8 cellular contexts compared by ENCODE assay signal in the genomic region with DNA sequence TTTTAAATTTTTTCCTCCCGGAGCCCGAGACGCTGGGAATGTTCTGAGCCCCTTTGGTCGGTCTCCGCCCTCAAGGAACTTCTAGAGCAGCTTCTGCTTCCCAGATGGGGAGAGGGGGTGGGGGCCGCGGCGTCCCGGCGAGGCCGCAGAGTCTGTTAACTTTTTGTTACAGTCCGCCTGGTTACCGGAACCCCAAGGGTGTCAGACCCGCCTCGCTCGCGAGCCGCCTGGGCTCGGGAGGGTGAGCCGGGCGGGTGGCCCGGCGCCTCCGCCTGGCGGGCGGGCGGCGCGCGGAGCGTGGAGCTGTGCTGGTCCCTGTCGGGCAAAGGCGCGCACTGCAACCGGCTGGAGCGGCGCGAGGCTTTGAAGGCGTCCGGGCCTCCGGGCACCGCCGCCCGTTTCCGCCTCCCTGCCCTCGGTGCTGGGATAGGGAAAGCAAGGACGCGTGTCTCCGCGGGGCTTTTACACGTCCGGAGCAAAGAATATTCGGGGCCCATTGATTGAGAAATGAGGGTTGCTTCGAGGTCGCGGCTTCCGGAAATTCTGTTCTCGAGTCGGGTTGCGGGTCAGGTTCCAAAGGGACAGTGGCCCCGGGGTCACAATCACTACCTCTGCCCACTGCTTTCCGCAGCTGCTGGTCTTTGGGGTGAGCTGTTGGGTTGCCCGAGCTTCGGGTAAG. TPM values are rescaled to one million over a fixed set of nuclear protein-coding genes. Genes with fewer than 3 reads are reported as not detected.
DNase-seq lines count a peak whose midpoint lies in the region; ATAC-seq and TF ChIP-seq lines count a peak whose summit lies in the region.

No MANE protein-coding gene starts in this region.

- ATAC-seq in GM19025 (IDR thresholded peaks at IDR 0.05; ENCODE audit: low read depth, unreplicated experiment): peak; percentile 59
- ATAC-seq in HG03442 (IDR thresholded peaks at IDR 0.05; ENCODE audit: unreplicated experiment): peak; percentile 33

- TF ChIP-seq CTCF in glutamatergic neuron (IDR thresholded peaks at IDR 0.05; ENCODE audit: partially characterized antibody, unreplicated experiment) (peak; percentile 88), osteocyte (IDR thresholded peaks at IDR 0.05) (peak; percentile 96)

- H3K27ac Mint-ChIP-seq in glutamatergic neuron (ENCODE audit: unreplicated experiment): no peak overlapping the region
- H3K27ac Mint-ChIP-seq in osteocyte (ENCODE audit: unreplicated experiment): peak overlapping the region; percentile 92

- peaks cover 18% of the 10 kb centered on the region for H3K9me3 Mint-ChIP-seq in glutamatergic neuron (ENCODE audit: unreplicated experiment)
- H3K9me3 Mint-ChIP-seq in osteocyte (ENCODE audit: unreplicated experiment): no peaks in the 10 kb centered on the region

- under 1% methylated on average over 64 of the region's 64 CpGs for WGBS in thymus

- H3K4me1 ChIP-seq in SJSA1 (replicated peaks): peaks cover 31% of the 10 kb centered on the region
- peaks cover 31% of the 10 kb centered on the region for H3K4me1 ChIP-seq in thymus (ENCODE audit: control insufficient read depth, insufficient read depth, low read length)

- DNase-seq in AG20443 (ENCODE audit: low spot score): peak; percentile 89
- DNase-seq in SJSA1 (ENCODE audit: low read depth in 1 of 2, low spot score in 2 of 2): peak; percentile 82 to 83
- DNase-seq in activated naive CD4-positive, alpha-beta T cell treated with anti-CD3 and anti-CD28 coated beads, Interleukin-2, amount 50 U/mL, for 16 hours: peak; percentile 86
- peak; percentile 93 for DNase-seq in glutamatergic neuron
- peak; percentile 95 for DNase-seq in osteocyte (ENCODE audit: extremely low spot score, unreplicated experiment)

- H3K27me3 Mint-ChIP-seq in glutamatergic neuron (ENCODE audit: unreplicated experiment): peaks cover 27% of the 10 kb centered on the region
- H3K27me3 Mint-ChIP-seq in osteocyte (ENCODE audit: unreplicated experiment): no peaks in the 10 kb centered on the region

- peaks cover 19% of the 10 kb centered on the region for H3K4me1 Mint-ChIP-seq in glutamatergic neuron (ENCODE audit: low read depth, unreplicated experiment)
- peaks cover 59% of the 10 kb centered on the region for H3K4me1 Mint-ChIP-seq in osteocyte (ENCODE audit: unreplicated experiment)

- peak overlapping the region; percentile 80 for H3K27ac ChIP-seq in SJSA1
- no peak overlapping the region for H3K27ac ChIP-seq in thymus (ENCODE audit: low read depth)

- H3K36me3 Mint-ChIP-seq in glutamatergic neuron (ENCODE audit: unreplicated experiment) (no peaks in the 10 kb centered on the region), osteocyte (ENCODE audit: unreplicated experiment) (peaks cover 7% of the 10 kb centered on the region)

- H3K27me3 ChIP-seq in SJSA1 (replicated peaks) (no peaks in the 10 kb centered on the region), thymus (ENCODE audit: control insufficient read depth, insufficient read depth) (peaks cover 39% of the 10 kb centered on the region)

- H3K9me3 ChIP-seq in SJSA1 (replicated peaks) (no peaks in the 10 kb centered on the region), thymus (ENCODE audit: control insufficient read depth) (no peaks in the 10 kb centered on the region)

- peak overlapping the region; percentile 91 for H3K4me3 Mint-ChIP-seq in glutamatergic neuron (ENCODE audit: unreplicated experiment)
- H3K4me3 Mint-ChIP-seq in osteocyte (ENCODE audit: unreplicated experiment): peak overlapping the region; percentile 98

- H3K4me3 ChIP-seq in SJSA1 (peak overlapping the region; percentile 62), thymus (ENCODE audit: low read length) (peak overlapping the region; percentile 81)

- H3K36me3 ChIP-seq in SJSA1 (peaks cover 10% of the 10 kb centered on the region), thymus (ENCODE audit: control insufficient read depth, insufficient read depth) (no peaks in the 10 kb centered on the region)

RNA-seq across cellular contexts. Expression of gene HS3ST3B1, which starts 1.7 kb away (rescaled TPM):
- total RNA-seq in SJSA1 (2014; rRNA removed; shearing (Covaris generic)): 14.1 and 17.0 TPM in 2 replicates
- total RNA-seq in glutamatergic neuron (ENCODE audit: unreplicated experiment): 2.4 TPM
- 76.9 and 77.0 TPM in 2 replicates for total RNA-seq in osteocyte
- polyA plus RNA-seq in thymus: 6.3 TPM
